Comparison of ENCODE assay signal across 26 cellular contexts in genomic region chr22:31128156-31128555, GRCh38. TPM values are rescaled to one million over a fixed set of nuclear protein-coding genes. Genes with fewer than 3 reads are reported as not detected.
"Had no signal": no experiment of that assay in that cellular context is flagged by ENCODE, and none has a peak within 500 bp of the region (broad histone marks: within the 10 kb centered on the region; RNA-seq: fewer than 3 reads in every experiment).

No MANE protein-coding gene starts in this region.

- H3K4me1 ChIP-seq: lower lobe of right lung, neural progenitor cell, upper lobe of right lung had no signal

- H3K4me3 Mint-ChIP-seq: activated CD4-positive, alpha-beta memory T cell treated with anti-CD3 and anti-CD28 coated beads, Interleukin-2, amount 10 ng/mL, durations not matched to agents 7 days and 5 days; activated CD4-positive, alpha-beta T cell treated with anti-CD3 and anti-CD28 coated beads, Interleukin-2, amount 10 ng/mL, durations not matched to agents 24 days and 14 days; activated naive CD4-positive, alpha-beta T cell treated with anti-CD3 and anti-CD28 coated beads, Interleukin-2, amount 10 ng/mL, durations not matched to agents 7 days and 5 days; immature natural killer cell; naive B cell; neural progenitor cell had no signal

- H3K27ac ChIP-seq: lower lobe of right lung, neural progenitor cell, upper lobe of right lung had no signal

- H3K27ac Mint-ChIP-seq: activated CD4-positive, alpha-beta memory T cell treated with anti-CD3 and anti-CD28 coated beads, Interleukin-2, amount 10 ng/mL, durations not matched to agents 7 days and 5 days; activated CD4-positive, alpha-beta T cell treated with anti-CD3 and anti-CD28 coated beads, Interleukin-2, amount 10 ng/mL, durations not matched to agents 24 days and 14 days; activated naive CD4-positive, alpha-beta T cell treated with anti-CD3 and anti-CD28 coated beads, Interleukin-2, amount 10 ng/mL, durations not matched to agents 7 days and 5 days; immature natural killer cell; naive B cell; neural progenitor cell had no signal

- H2AFZ ChIP-seq: neural progenitor cell had no signal

- H3K27me3 ChIP-seq: neural progenitor cell, upper lobe of right lung had no signal

- H3K36me3 Mint-ChIP-seq: activated naive CD4-positive, alpha-beta T cell treated with anti-CD3 and anti-CD28 coated beads, Interleukin-2, amount 10 ng/mL, durations not matched to agents 7 days and 5 days; immature natural killer cell; naive B cell; neural progenitor cell had no signal

- H3K4me1 Mint-ChIP-seq: activated CD4-positive, alpha-beta memory T cell treated with anti-CD3 and anti-CD28 coated beads, Interleukin-2, amount 10 ng/mL, durations not matched to agents 7 days and 5 days; activated naive CD4-positive, alpha-beta T cell treated with anti-CD3 and anti-CD28 coated beads, Interleukin-2, amount 10 ng/mL, durations not matched to agents 7 days and 5 days; immature natural killer cell had no signal

- ATAC-seq: activated CD4-positive, CD25-positive, alpha-beta regulatory T cell treated with anti-CD3 and anti-CD28 coated beads, Interleukin-2, amount 50 U/mL, for 24 hours; left lobe of liver; lower lobe of right lung; right cardiac atrium; stimulated activated naive CD8-positive, alpha-beta T cell treated with anti-CD3 and anti-CD28 coated beads, Interleukin-15, Interleukin-2, amounts not matched to agents 100 U/mL and 50 U/mL, for 24 hours; upper lobe of right lung had no signal

- H3K36me3 ChIP-seq: lower lobe of right lung, neural progenitor cell, upper lobe of right lung had no signal

- H3K4me2 ChIP-seq: neural progenitor cell had no signal

- H3K9me3 Mint-ChIP-seq: activated CD4-positive, alpha-beta memory T cell treated with anti-CD3 and anti-CD28 coated beads, Interleukin-2, amount 10 ng/mL, durations not matched to agents 7 days and 5 days; activated CD4-positive, alpha-beta T cell treated with anti-CD3 and anti-CD28 coated beads, Interleukin-2, amount 10 ng/mL, durations not matched to agents 24 days and 14 days; activated naive CD4-positive, alpha-beta T cell treated with anti-CD3 and anti-CD28 coated beads, Interleukin-2, amount 10 ng/mL, durations not matched to agents 7 days and 5 days; immature natural killer cell; naive B cell; neural progenitor cell had no signal

- H3K9me3 ChIP-seq: lower lobe of right lung, upper lobe of right lung had no signal

- FAIRE-seq: bronchial epithelial cell, endometrium had no signal

- H3K9ac ChIP-seq: neural progenitor cell had no signal

- DNase-seq: activated CD4-positive, alpha-beta memory T cell treated with anti-CD3 and anti-CD28 coated beads, Interleukin-2, amount 10 ng/mL, durations not matched to agents 7 days and 5 days; activated CD4-positive, alpha-beta T cell treated with anti-CD3 and anti-CD28 coated beads, Interleukin-2, amount 10 ng/mL, durations not matched to agents 24 days and 14 days; activated effector memory CD4-positive, alpha-beta T cell treated with anti-CD3 and anti-CD28 coated beads, Interleukin-2, amount 50 U/mL, for 16 hours; activated naive CD4-positive, alpha-beta T cell treated with anti-CD3 and anti-CD28 coated beads, Interleukin-2, amount 10 ng/mL, durations not matched to agents 7 days and 5 days; activated T-cell treated with anti-CD3 and anti-CD28 coated beads for 4 hours; amygdala; cerebellar nuclear complex; erythroblast; foreskin fibroblast; immature natural killer cell; lower lobe of right lung; naive B cell; right cardiac atrium; stimulated activated CD4-positive, alpha-beta T cell treated with anti-CD3 and anti-CD28 coated beads, Interleukin-12 subunit alpha, Interleukin-12 subunit beta, amount 100 ng/mL, for 4 hours; stimulated activated CD4-positive, alpha-beta T cell treated with anti-CD3 and anti-CD28 coated beads, Interleukin-4, amount 100 ng/mL, for 4 hours; stimulated activated naive CD8-positive, alpha-beta T cell treated with anti-CD3 and anti-CD28 coated beads, Interleukin-15, Interleukin-2, amounts not matched to agents 100 U/mL and 50 U/mL, for 24 hours; upper lobe of right lung had no signal

- H3K27me3 Mint-ChIP-seq: activated CD4-positive, alpha-beta memory T cell treated with anti-CD3 and anti-CD28 coated beads, Interleukin-2, amount 10 ng/mL, durations not matched to agents 7 days and 5 days; activated CD4-positive, alpha-beta T cell treated with anti-CD3 and anti-CD28 coated beads, Interleukin-2, amount 10 ng/mL, durations not matched to agents 24 days and 14 days had no signal

- H3K4me3 ChIP-seq: lower lobe of right lung, neural progenitor cell, upper lobe of right lung had no signal

RNA-seq across cellular contexts. Expression of gene INPP5J, which starts 5.4 kb away (rescaled TPM):
- total RNA-seq: activated CD4-positive, alpha-beta memory T cell treated with anti-CD3 and anti-CD28 coated beads, Interleukin-2, amount 10 ng/mL, durations not matched to agents 7 days and 5 days; subcutaneous adipose tissue; T-helper 2 cell treated with Interferon-gamma antibody and Interleukin-4, amounts not matched to agents 100 ng/mL and 5 ng/mL, for 36 hours had no signal
- polyA plus RNA-seq: immature natural killer cell had no signal

RNA-seq across cellular contexts. Expression of gene PLA2G3, which starts 12.2 kb away (rescaled TPM):
- total RNA-seq: activated CD4-positive, alpha-beta memory T cell treated with anti-CD3 and anti-CD28 coated beads, Interleukin-2, amount 10 ng/mL, durations not matched to agents 7 days and 5 days; activated CD4-positive, alpha-beta T cell treated with anti-CD3 and anti-CD28 coated beads, Interleukin-2, amount 10 ng/mL, durations not matched to agents 24 days and 14 days; left lobe of liver; mesenteric fat pad; osteocyte; right cardiac atrium; subcutaneous adipose tissue; T-helper 2 cell treated with Interferon-gamma antibody and Interleukin-4, amounts not matched to agents 100 ng/mL and 5 ng/mL, for 36 hours had no signal
- polyA plus RNA-seq: immature natural killer cell, right cardiac atrium had no signal
